8 cellular contexts compared by ENCODE assay signal in genomic region chr15:68819451-68820204, GRCh38. TPM values are rescaled to one million over a fixed set of nuclear protein-coding genes. Genes with fewer than 3 reads are reported as not detected.
DNase-seq lines count a peak whose midpoint lies in the region; ATAC-seq and TF ChIP-seq lines count a peak whose summit lies in the region.

No MANE protein-coding gene starts in this region.

- peak in 1 of 2 donors; percentile 37 for TF ChIP-seq POLR2A in heart left ventricle (IDR thresholded peaks at IDR 0.05)

- peaks cover 0 to 2% (median 1%) of the 10 kb centered on the region in 3 donors for H3K27me3 Mint-ChIP-seq in CD14-positive monocyte (ENCODE audit: low read depth in 3 of 3)

- H3K4me3 ChIP-seq in HAP-1 (peak overlapping the region; percentile 91), adipocyte (ENCODE audit: low read length) (peak overlapping the region; percentile 94), heart left ventricle (peak overlapping the region; percentile 80 to 98 (median 94)), trophoblast cell (ENCODE audit: low read depth, low read length) (peak overlapping the region; percentile 99)

- H3K27me3 ChIP-seq in HAP-1 (ENCODE audit: low read depth) (no peaks in the 10 kb centered on the region), adipocyte (replicated peaks; ENCODE audit: control insufficient read depth, insufficient read depth, low read length) (no peaks in the 10 kb centered on the region), heart left ventricle (no peaks in the 10 kb centered on the region), trophoblast cell (ENCODE audit: insufficient read depth, low read length) (no peaks in the 10 kb centered on the region)

- H4K91ac ChIP-seq in trophoblast cell (ENCODE audit: low read depth, low read length), result peak overlapping the region; percentile 97

- H3K4me2 ChIP-seq in trophoblast cell (ENCODE audit: low read length), result peak overlapping the region; percentile 92

- peak overlapping the region; percentile 97 for H3K18ac ChIP-seq in trophoblast cell (ENCODE audit: low read length)

- H3K4me3 Mint-ChIP-seq in CD14-positive monocyte, result peak overlapping the region; percentile 99 to 100

- intact Hi-C loops in CD14-positive monocyte (cut with micrococcal nuclease), result loop anchor here (5.0 to 10.0 kb wide), 2 partner anchors 37 to 1945 kb away; partner anchors contain the start of gene UACA (in 1 of the 2)
- intact Hi-C loops in heart left ventricle (cut with DNase I), result loop anchor here (2.0 to 10.0 kb wide), 11 partner anchors 25 to 265 kb away; no protein-coding TSS in a partner anchor

- H3K4me1 ChIP-seq in HAP-1, result peaks cover 41% of the 10 kb centered on the region
- H3K4me1 ChIP-seq in adipocyte (ENCODE audit: control insufficient read depth, insufficient read depth, low read length), result peaks cover 23% of the 10 kb centered on the region
- peaks cover 0 to 39% (median 27%) of the 10 kb centered on the region in 12 donors for H3K4me1 ChIP-seq in heart left ventricle
- peaks cover 4 to 6% of the 10 kb centered on the region in 2 experiments for H3K4me1 ChIP-seq in trophoblast cell (ENCODE audit: control insufficient read depth in 1 of 2, insufficient read depth in 2 of 2, low read length in 2 of 2)

- in situ Hi-C loops in HAP-1 (cut with MboI; ENCODE audit: low sequenced_read_pairs), result no loop called here

- TF ChIP-seq CTCF in CD14-positive monocyte (IDR thresholded peaks at IDR 0.05) (no peak), heart left ventricle (IDR thresholded peaks at IDR 0.05) (no peak)

- peak overlapping the region; percentile 99 for H2BK120ac ChIP-seq in trophoblast cell (ENCODE audit: insufficient read depth, low read length, poor library complexity)

- H3K9me3 Mint-ChIP-seq in CD14-positive monocyte, result peaks cover 0 to 2% (median 0%) of the 10 kb centered on the region in 7 donors

- ATAC-seq in heart left ventricle, result peak in 3 of 4 donors; percentile 7 to 34 (median 14)
- ATAC-seq in GM21526 (IDR thresholded peaks at IDR 0.05; ENCODE audit: low FRiP score, unreplicated experiment), result no peak

- H3K27ac ChIP-seq in heart left ventricle, result peak overlapping the region; percentile 97 to 100 (median 100)
- H3K27ac ChIP-seq in trophoblast cell (ENCODE audit: low read depth, low read length), result peak overlapping the region; percentile 89

- peak overlapping the region; percentile 59 for H2BK12ac ChIP-seq in trophoblast cell (ENCODE audit: low read length)

- H4K8ac ChIP-seq in trophoblast cell (ENCODE audit: low read depth, low read length), result peak overlapping the region; percentile 78

- H3K9ac ChIP-seq in adipocyte (ENCODE audit: low read length), result peak overlapping the region; percentile 99
- peak overlapping the region; percentile 81 for H3K9ac ChIP-seq in trophoblast cell (ENCODE audit: low read length)

- peaks cover 43% of the 10 kb centered on the region for H3K79me2 ChIP-seq in trophoblast cell (ENCODE audit: control insufficient read depth, insufficient read depth, low read length, poor library complexity)

- H3K36me3 Mint-ChIP-seq in CD14-positive monocyte, result peaks cover 0 to 3% of the 10 kb centered on the region in 2 donors

- no peak overlapping the region for H3K23ac ChIP-seq in trophoblast cell (ENCODE audit: low read length)

- peak overlapping the region; percentile 38 for H2AFZ ChIP-seq in trophoblast cell (ENCODE audit: insufficient read depth, low read length, poor library complexity)

- peak overlapping the region; percentile 87 for H4K12ac ChIP-seq in trophoblast cell (ENCODE audit: low read depth, low read length)

- H3K14ac ChIP-seq in trophoblast cell (ENCODE audit: low read length), result peak overlapping the region; percentile 80

- peaks cover 38% of the 10 kb centered on the region for H3K4me1 Mint-ChIP-seq in CD14-positive monocyte

- H3K36me3 ChIP-seq in HAP-1 (replicated peaks) (peaks cover 28% of the 10 kb centered on the region), adipocyte (ENCODE audit: control insufficient read depth, insufficient read depth, low read length, severe bottlenecking) (no peaks in the 10 kb centered on the region), heart left ventricle (no peaks in the 10 kb centered on the region), trophoblast cell (ENCODE audit: control insufficient read depth in 1 of 2, insufficient read depth in 2 of 2, low read length in 2 of 2) (peaks cover 0 to 2% of the 10 kb centered on the region in 2 experiments)

- H2AK5ac ChIP-seq in trophoblast cell (ENCODE audit: low read length), result peak overlapping the region; percentile 98

- H2BK5ac ChIP-seq in trophoblast cell (ENCODE audit: low read depth, low read length, poor library complexity), result peak overlapping the region; percentile 98

- H3K79me1 ChIP-seq in trophoblast cell (ENCODE audit: low read length), result peaks cover 40% of the 10 kb centered on the region

- peak overlapping the region; percentile 99 for H3K4ac ChIP-seq in trophoblast cell (ENCODE audit: low read depth, low read length)

- H3K27ac Mint-ChIP-seq in CD14-positive monocyte, result peak overlapping the region; percentile 85 to 97 (median 93)

- 0 to 1% (median 1%) methylated on average over 51 to 52 of the region's 52 CpGs for WGBS in heart left ventricle, 4 donors
- no CpG with 5 or more reads among the region's 52 CpGs for WGBS in trophoblast cell (ENCODE audit: extremely low coverage, insufficient coverage, insufficient read length)

- no peak for DNase-seq in CD14-positive monocyte (ENCODE audit: low spot score)
- peak; percentile 81 to 88 for DNase-seq in HAP-1 (ENCODE audit: low spot score in 2 of 2)
- DNase-seq in RKO (ENCODE audit: low spot score), result peak; percentile 41
- peak; percentile 76 for DNase-seq in adipocyte (ENCODE audit: low read depth)
- peak; percentile 45 to 72 (median 51) for DNase-seq in heart left ventricle
- peak; percentile 39 to 66 for DNase-seq in trophoblast cell
- no peak for DNase-seq in GM19238 (ENCODE audit: insufficient read length, low spot score)

- H3K9me3 ChIP-seq in HAP-1 (no peaks in the 10 kb centered on the region), adipocyte (ENCODE audit: control insufficient read depth, low read length) (no peaks in the 10 kb centered on the region), heart left ventricle (no peaks in the 10 kb centered on the region), trophoblast cell (ENCODE audit: insufficient read depth, low read depth, low read length) (no peaks in the 10 kb centered on the region)

RNA-seq across cellular contexts. Expression of gene ANP32A, which starts 1.1 kb away (rescaled TPM):
- polyA plus RNA-seq in CD14-positive monocyte (10 to 100 TPM; 86.8 to 98.8 TPM), heart left ventricle (100 to 1,000 TPM; 134 to 195 TPM)
- 100 to 1,000 TPM in 8 of 9 donors, 10 to 100 TPM in 1; 55.7 to 202 (median 142) TPM for total RNA-seq in heart left ventricle
- 247 and 258 TPM in 2 replicates for polyA plus RNA-seq in trophoblast cell (2013)

Comparison
In these comparisons a context has a peak if more than half of its experiments do, and no peak if none do; other contexts are left out.
1. DNase-seq: peak in HAP-1 (2 of 2), RKO (single experiment), adipocyte (single experiment), heart left ventricle (5 of 5) and trophoblast cell (2 of 2); none in CD14-positive monocyte (single experiment) and GM19238 (single experiment).
2. Peak in every context shown above with its lines, with median percentiles within 50 percentile points of each other: H3K4me3 ChIP-seq.